ENCODE assay signal across 19 cellular contexts in the genomic region with DNA sequence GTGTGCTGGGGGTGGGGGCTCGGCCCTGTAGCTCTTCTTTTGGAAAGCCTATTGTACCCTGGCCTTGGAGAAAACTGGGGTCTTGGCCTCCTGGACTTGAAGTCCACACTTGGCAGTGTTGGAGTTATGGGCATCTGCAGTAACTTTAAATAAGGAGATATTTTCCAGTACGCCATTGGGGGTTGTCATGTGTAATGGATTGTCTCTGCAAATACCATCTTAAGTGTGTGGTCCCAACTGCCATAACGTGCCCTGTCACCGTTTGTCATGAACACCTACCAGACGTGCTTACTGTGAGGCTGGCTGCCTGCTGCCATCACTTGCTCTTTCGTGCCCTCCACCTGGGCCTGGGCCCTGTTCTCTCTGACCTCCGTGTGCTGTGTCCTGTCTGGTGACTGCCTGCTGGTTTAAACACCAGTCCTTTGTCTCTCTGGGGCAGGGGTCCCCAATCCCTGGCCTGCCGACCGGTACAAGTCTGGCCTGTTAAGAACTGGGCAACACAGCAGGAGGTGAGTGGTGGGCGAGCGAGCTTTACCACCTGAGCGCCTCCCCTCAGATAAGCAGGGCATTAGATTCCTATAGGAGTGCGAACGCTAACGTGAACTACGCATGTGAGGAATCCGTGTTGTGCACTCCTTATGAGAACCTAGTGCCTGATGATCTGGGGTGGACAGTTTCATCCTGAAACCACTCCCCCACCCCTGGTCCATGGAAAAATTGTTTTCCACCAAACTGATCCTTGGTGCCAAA. TPM values are rescaled to one million over a fixed set of nuclear protein-coding genes. Genes with fewer than 3 reads are reported as not detected.
DNase-seq lines count a peak whose midpoint lies in the region; ATAC-seq, FAIRE-seq and TF ChIP-seq lines count a peak whose summit lies in the region.
"Had no signal": no experiment of that assay in that cellular context is flagged by ENCODE, and none has a peak within 500 bp of the region (broad histone marks: within the 10 kb centered on the region; RNA-seq: fewer than 3 reads in every experiment).

No MANE protein-coding gene starts in this region.

- FAIRE-seq in K562 (lab: Jason Lieb, UNC), result peak; percentile 37
- FAIRE-seq: GM18507, pancreas, small intestine had no signal

- H3K4me2 ChIP-seq in K562 (ENCODE audit: insufficient read depth, low read length), result no peak overlapping the region

- TF ChIP-seq RAD21 in K562 (CRISPR knock-in tag; conservative IDR thresholded peaks at IDR 0.05 in 1 of 2, IDR thresholded peaks at IDR 0.05 in 1 of 2), result no peak; a peak in 1 of 4 replicates

- H3K79me2 ChIP-seq in K562 (ENCODE audit: control insufficient read depth, insufficient read depth, low read length), result peaks cover 30% of the 10 kb centered on the region

- no peak overlapping the region for H3K4me3 ChIP-seq in left ventricle myocardium inferior
- H3K4me3 ChIP-seq in right atrium auricular region, result no peak overlapping the region
- H3K4me3 ChIP-seq in K562, result no peak overlapping the region
- no peak overlapping the region for H3K4me3 ChIP-seq in stomach smooth muscle (ENCODE audit: low read length in 2 of 2)
- H3K4me3 ChIP-seq in lower lobe of right lung, result no peak overlapping the region
- H3K4me3 ChIP-seq in tibial artery, result no peak overlapping the region
- H3K4me3 ChIP-seq: breast epithelium, heart right ventricle, pancreas, uterus had no signal

- H2AFZ ChIP-seq in K562 (ENCODE audit: low read depth, low read length), result no peak overlapping the region

- H3K36me3 ChIP-seq in left ventricle myocardium inferior (peaks cover 41% of the 10 kb centered on the region), right atrium auricular region (peaks cover 22% of the 10 kb centered on the region), K562 (ENCODE audit: control insufficient read depth, insufficient read depth, low read length) (peaks cover 52% of the 10 kb centered on the region; the same call in 2 of the 3 replicates), stomach smooth muscle (ENCODE audit: control insufficient read depth in 2 of 2, insufficient read depth in 2 of 2, low read length in 2 of 2) (peaks cover 7 to 26% of the 10 kb centered on the region in 2 donors), lower lobe of right lung (peaks cover 33% of the 10 kb centered on the region), tibial artery (peaks cover 19 to 46% (median 31%) of the 10 kb centered on the region in 3 donors)
- H3K36me3 ChIP-seq: breast epithelium, uterus had no signal

- peak overlapping the region; percentile 12 for H3K27ac ChIP-seq in left ventricle myocardium inferior (replicated peaks)
- H3K27ac ChIP-seq in right atrium auricular region, result no peak overlapping the region
- no peak overlapping the region; the same call in 2 of the 3 replicates for H3K27ac ChIP-seq in K562 (ENCODE audit: extremely low read depth, low read depth, low read length)
- H3K27ac ChIP-seq in stomach smooth muscle (ENCODE audit: low read length), result peak overlapping the region; percentile 6
- H3K27ac ChIP-seq in lower lobe of right lung, result no peak overlapping the region
- no peak overlapping the region for H3K27ac ChIP-seq in tibial artery
- H3K27ac ChIP-seq: breast epithelium, pancreas, uterus had no signal

- POLR2A ChIA-PET in K562 (lab: Yijun Ruan, JAX), result interaction anchor here (0.5 to 8.3 kb wide), 24 partner anchors 9 to 459 kb away, joined by 3 to 212 read pairs (median 3); a partner anchor contains a TSS

- H3K9ac ChIP-seq in K562 (ENCODE audit: insufficient read depth in 1 of 2, low read depth in 2 of 2, low read length in 2 of 2) (peak overlapping the region in 1 of 2 experiments; percentile 71; a peak in 2 of 4 replicates), stomach smooth muscle (ENCODE audit: low read length in 2 of 2) (no peak overlapping the region)

- ATAC-seq in K562 (peak; percentile 1), lower lobe of right lung (no peak)
- ATAC-seq: heart right ventricle, pancreas had no signal

- TF ChIP-seq POLR2A in K562 (conservative IDR thresholded peaks at IDR 0.05), result peak; percentile 88

- peaks cover 4% of the 10 kb centered on the region for H3K9me1 ChIP-seq in K562 (ENCODE audit: control insufficient read depth, insufficient read depth, low read length)

- WGBS in K562 (ENCODE audit: insufficient coverage, low coverage, missing lambda C conversion rate), result 70% methylated on average over 17 of the region's 17 CpGs

- no peaks in the 10 kb centered on the region for H3K9me3 ChIP-seq in left ventricle myocardium inferior (replicated peaks)
- H3K9me3 ChIP-seq in right atrium auricular region, result no peaks in the 10 kb centered on the region
- no peaks in the 10 kb centered on the region for H3K9me3 ChIP-seq in K562 (replicated peaks; ENCODE audit: control insufficient read depth, insufficient read depth, low read depth, low read length)
- no peaks in the 10 kb centered on the region for H3K9me3 ChIP-seq in stomach smooth muscle (ENCODE audit: control insufficient read depth in 2 of 2, low read length in 2 of 2)
- no peaks in the 10 kb centered on the region for H3K9me3 ChIP-seq in lower lobe of right lung
- H3K9me3 ChIP-seq in tibial artery, result no peaks in the 10 kb centered on the region
- H3K9me3 ChIP-seq: breast epithelium, heart right ventricle, pancreas, uterus had no signal

- TF ChIP-seq EP300 in K562 (IDR thresholded peaks at IDR 0.05; ENCODE audit: low read length), result no peak

- in situ Hi-C loops in K562 (cut with MboI), result loop anchor here (5.0 kb wide), 1 partner anchor 156 kb away; no protein-coding TSS in a partner anchor

- CTCF ChIA-PET in K562 (lab: Yijun Ruan, JAX; ENCODE audit: low intra/inter-chr PET ratio), result interaction anchor here (0.7 to 5.8 kb wide), 6 partner anchors 154 to 397 kb away, joined by 3 to 80 read pairs (median 6); no protein-coding TSS in a partner anchor

- peaks cover 40% of the 10 kb centered on the region for H3K4me1 ChIP-seq in left ventricle myocardium inferior
- H3K4me1 ChIP-seq in right atrium auricular region, result peaks cover 0 to 16% of the 10 kb centered on the region in 2 donors
- H3K4me1 ChIP-seq in K562 (replicated peaks in 1 of 2; ENCODE audit: control insufficient read depth in 2 of 2, insufficient read depth in 2 of 2, low read length in 2 of 2), result peaks cover 11 to 75% of the 10 kb centered on the region in 2 experiments
- H3K4me1 ChIP-seq in stomach smooth muscle (ENCODE audit: control insufficient read depth, insufficient read depth, low read length), result peaks cover 20% of the 10 kb centered on the region
- peaks cover 14% of the 10 kb centered on the region for H3K4me1 ChIP-seq in lower lobe of right lung
- H3K4me1 ChIP-seq in tibial artery, result peaks cover 0 to 31% (median 18%) of the 10 kb centered on the region in 4 donors

- H4K20me1 ChIP-seq in K562 (replicated peaks; ENCODE audit: control insufficient read depth, insufficient read depth, low read length), result peaks cover 76% of the 10 kb centered on the region

- no peaks in the 10 kb centered on the region for H3K27me3 ChIP-seq in left ventricle myocardium inferior (ENCODE audit: low read depth)
- no peaks in the 10 kb centered on the region for H3K27me3 ChIP-seq in right atrium auricular region
- H3K27me3 ChIP-seq in K562 (ENCODE audit: control insufficient read depth in 2 of 2, insufficient read depth in 2 of 2, low read length in 2 of 2), result no peaks in the 10 kb centered on the region
- H3K27me3 ChIP-seq in stomach smooth muscle (ENCODE audit: control insufficient read depth in 1 of 2, insufficient read depth in 2 of 2, low read length in 2 of 2), result no peaks in the 10 kb centered on the region
- H3K27me3 ChIP-seq in lower lobe of right lung (ENCODE audit: low read depth), result no peaks in the 10 kb centered on the region
- H3K27me3 ChIP-seq in tibial artery, result no peaks in the 10 kb centered on the region
- H3K27me3 ChIP-seq: breast epithelium, heart right ventricle, pancreas, uterus had no signal

- TF ChIP-seq CTCF in left ventricle myocardium inferior (IDR thresholded peaks at IDR 0.05; ENCODE audit: borderline replicate concordance), result no peak
- TF ChIP-seq CTCF in right atrium auricular region (IDR thresholded peaks at IDR 0.05), result no peak
- no peak; a peak in 1 of 6 replicates for TF ChIP-seq CTCF in K562 (IDR thresholded peaks at IDR 0.05 in 2 of 3, conservative IDR thresholded peaks at IDR 0.05 in 1 of 3; ENCODE audit: insufficient read depth in 2 of 3, low read depth in 1 of 3, low read length in 3 of 3)
- no peak for TF ChIP-seq CTCF in lower lobe of right lung (IDR thresholded peaks at IDR 0.05)
- no peak for TF ChIP-seq CTCF in tibial artery (IDR thresholded peaks at IDR 0.05)

- BruUV-seq in K562 (replicated peaks; lab: Mats Ljungman, UMichigan), result no TSS peak

- DNase-seq in left ventricle myocardium inferior (no peak), right atrium auricular region (ENCODE audit: low spot score) (no peak), K562 (ENCODE audit: extremely low read depth in 1 of 4, low spot score in 3 of 4) (peak in 1 of 4 experiments; percentile 51), lower lobe of right lung (no peak), tibial artery (no peak)
- DNase-seq: activated gamma-delta T cell; effector CD4-positive, alpha-beta T cell; GF-D8; heart right ventricle; NCI-H187 treated with DMSO at 0.1 percent for 48 hours; NCI-H524 treated with DMSO at 0.1 percent for 48 hours; pancreas; stimulated activated naive CD4-positive, alpha-beta T cell treated with Interleukin-2 at 50 U/mL for 16 hours; uterus had no signal

- intact Hi-C loops in left ventricle myocardium inferior (cut with micrococcal nuclease) (no loop called here), K562 (cut with micrococcal nuclease) (no loop called here), lower lobe of right lung (cut with DNase I) (no loop called here), tibial artery (cut with DNase I; ENCODE audit: low total_unique reads) (no loop called here)

RNA-seq across cellular contexts. Expression of a gene that starts 3.6 kb away (rescaled TPM):
- total RNA-seq in left ventricle myocardium inferior, result 42.4 TPM
- total RNA-seq in right atrium auricular region, result 10 to 100 TPM; 13.5 to 16.6 TPM
- total RNA-seq in K562 (2011; cell fraction: chromatin; rRNA removed; ENCODE audit: low replicate concordance), result 77.3 and 229 TPM in 2 replicates
- total RNA-seq in K562 (2011; cell fraction: nucleolus; rRNA removed), result 110 and 113 TPM in 2 replicates
- 89.5 and 103 TPM in 2 replicates for total RNA-seq in K562 (2011; cell fraction: nucleoplasm; rRNA removed)
- 16.4 and 27.9 TPM in 2 replicates for total RNA-seq in K562 (2014; rRNA removed)
- 4.5 and 7.5 TPM in 2 replicates for total RNA-seq in K562 (2014; rRNA removed; fragmentation: Illumina TruSeq; extraction: Trizol)
- total RNA-seq in K562 (2015; rRNA removed; fragmentation: Illumina TruSeq; extraction: Trizol), result 9.8 and 11.3 TPM in 2 replicates
- 99.5 and 109 TPM in 2 replicates for total RNA-seq in K562 (2021)
- 21.3 and 39.4 TPM in 2 replicates for polyA plus RNA-seq in K562 (2011; rRNA removed)
- polyA plus RNA-seq in K562 (2011; cell fraction: cytosol; rRNA removed), result 30.5 and 34.1 TPM in 2 replicates
- 388 and 500 TPM in 2 replicates for polyA plus RNA-seq in K562 (2011; cell fraction: nucleus; rRNA removed)
- polyA plus RNA-seq in K562 (2012), result 47.3 and 69.3 TPM in 2 replicates
- polyA plus RNA-seq in K562 (2014; fragmentation: Illumina TruSeq; extraction: Trizol), result 34.6 and 58.2 TPM in 2 replicates
- under 1 TPM; 0.04 to 0.15 TPM for polyA plus RNA-seq in K562 (2014; fragmentation: Nextera tagmentation; extraction: Ambion mirVana)
- polyA plus RNA-seq in K562 (2014; rRNA removed), result 74.5 and 108 TPM in 2 replicates
- 5.1 and 6.4 TPM in 2 replicates for polyA minus RNA-seq in K562 (2011; rRNA and poly(A)+ RNA removed)
- 26.3 and 42.5 TPM in 2 replicates for polyA minus RNA-seq in K562 (2011; cell fraction: cytosol; rRNA and poly(A)+ RNA removed)
- polyA minus RNA-seq in K562 (2011; cell fraction: nucleus; rRNA and poly(A)+ RNA removed), result 38.9 and 55.3 TPM in 2 replicates
- 77.2 TPM for total RNA-seq in lower lobe of right lung

RNA-seq across cellular contexts. Expression of a gene that starts 11.0 kb away (rescaled TPM):
- total RNA-seq in left ventricle myocardium inferior, result 27.8 TPM
- 10 to 100 TPM; 16.0 to 17.6 TPM for total RNA-seq in right atrium auricular region
- total RNA-seq in K562 (2011; cell fraction: chromatin; rRNA removed; ENCODE audit: low replicate concordance), result 249 and 785 TPM in 2 replicates
- 623 and 778 TPM in 2 replicates for total RNA-seq in K562 (2011; cell fraction: nucleolus; rRNA removed)
- 344 and 378 TPM in 2 replicates for total RNA-seq in K562 (2011; cell fraction: nucleoplasm; rRNA removed)
- total RNA-seq in K562 (2014; rRNA removed), result 203 and 254 TPM in 2 replicates
- 31.5 and 47.4 TPM in 2 replicates for total RNA-seq in K562 (2014; rRNA removed; fragmentation: Illumina TruSeq; extraction: Trizol)
- 151 and 170 TPM in 2 replicates for total RNA-seq in K562 (2015; rRNA removed; fragmentation: Illumina TruSeq; extraction: Trizol)
- 222 and 242 TPM in 2 replicates for total RNA-seq in K562 (2021)
- 102 and 189 TPM in 2 replicates for polyA plus RNA-seq in K562 (2011; rRNA removed)
- polyA plus RNA-seq in K562 (2011; cell fraction: cytosol; rRNA removed), result 155 and 253 TPM in 2 replicates
- polyA plus RNA-seq in K562 (2011; cell fraction: nucleus; rRNA removed), result 1,476 and 1,701 TPM in 2 replicates
- 173 and 189 TPM in 2 replicates for polyA plus RNA-seq in K562 (2012)
- 140 and 177 TPM in 2 replicates for polyA plus RNA-seq in K562 (2014; fragmentation: Illumina TruSeq; extraction: Trizol)
- 1 to 10 TPM; 1.6 to 6.6 TPM for polyA plus RNA-seq in K562 (2014; fragmentation: Nextera tagmentation; extraction: Ambion mirVana)
- polyA plus RNA-seq in K562 (2014; rRNA removed), result 258 and 265 TPM in 2 replicates
- 57.9 and 72.9 TPM in 2 replicates for polyA minus RNA-seq in K562 (2011; rRNA and poly(A)+ RNA removed)
- 87.3 and 128 TPM in 2 replicates for polyA minus RNA-seq in K562 (2011; cell fraction: cytosol; rRNA and poly(A)+ RNA removed)
- polyA minus RNA-seq in K562 (2011; cell fraction: nucleus; rRNA and poly(A)+ RNA removed), result 286 and 369 TPM in 2 replicates
- total RNA-seq in lower lobe of right lung, result 70.4 TPM

RNA-seq across cellular contexts. Expression of a gene that starts 12.1 kb away (rescaled TPM):
- total RNA-seq in left ventricle myocardium inferior, result 39.6 TPM
- 10 to 100 TPM; 63.6 to 96.5 TPM for total RNA-seq in right atrium auricular region
- 525 and 801 TPM in 2 replicates for total RNA-seq in K562 (2011; cell fraction: chromatin; rRNA removed; ENCODE audit: low replicate concordance)
- 523 and 591 TPM in 2 replicates for total RNA-seq in K562 (2011; cell fraction: nucleolus; rRNA removed)
- total RNA-seq in K562 (2011; cell fraction: nucleoplasm; rRNA removed), result 545 and 554 TPM in 2 replicates
- total RNA-seq in K562 (2014; rRNA removed), result 2,045 and 2,260 TPM in 2 replicates
- 1,191 and 1,409 TPM in 2 replicates for total RNA-seq in K562 (2014; rRNA removed; fragmentation: Illumina TruSeq; extraction: Trizol)
- total RNA-seq in K562 (2015; rRNA removed; fragmentation: Illumina TruSeq; extraction: Trizol), result 1,591 and 1,659 TPM in 2 replicates
- 1,289 and 1,311 TPM in 2 replicates for total RNA-seq in K562 (2021)
- polyA plus RNA-seq in K562 (2011; rRNA removed), result 1,082 and 1,351 TPM in 2 replicates
- polyA plus RNA-seq in K562 (2011; cell fraction: cytosol; rRNA removed), result 950 and 1,655 TPM in 2 replicates
- 1,008 and 1,512 TPM in 2 replicates for polyA plus RNA-seq in K562 (2011; cell fraction: nucleus; rRNA removed)
- 795 and 1,074 TPM in 2 replicates for polyA plus RNA-seq in K562 (2012)
- 1,518 and 1,621 TPM in 2 replicates for polyA plus RNA-seq in K562 (2014; fragmentation: Illumina TruSeq; extraction: Trizol)
- polyA plus RNA-seq in K562 (2014; fragmentation: Nextera tagmentation; extraction: Ambion mirVana), result 100 to 1,000 TPM; 162 to 207 TPM
- polyA plus RNA-seq in K562 (2014; rRNA removed), result 2,237 and 2,891 TPM in 2 replicates
- 896 and 959 TPM in 2 replicates for polyA minus RNA-seq in K562 (2011; rRNA and poly(A)+ RNA removed)
- 618 and 835 TPM in 2 replicates for polyA minus RNA-seq in K562 (2011; cell fraction: cytosol; rRNA and poly(A)+ RNA removed)
- polyA minus RNA-seq in K562 (2011; cell fraction: nucleus; rRNA and poly(A)+ RNA removed), result 183 and 414 TPM in 2 replicates
- 58.3 TPM for total RNA-seq in lower lobe of right lung

RNA-seq across cellular contexts. Expression of a gene that starts 22.8 kb away (rescaled TPM):
- total RNA-seq in left ventricle myocardium inferior (not detected), right atrium auricular region (under 1 TPM in 1 of 2 donors, not detected in 1; 0.43 TPM), K562 (2014; rRNA removed) (not detected in 2 replicates), K562 (2014; rRNA removed; fragmentation: Illumina TruSeq; extraction: Trizol) (not detected in 2 replicates), K562 (2015; rRNA removed; fragmentation: Illumina TruSeq; extraction: Trizol) (not detected in 2 replicates), K562 (2021) (not detected in 2 replicates), lower lobe of right lung (0.77 TPM)
- total RNA-seq in K562 (2011; cell fraction: chromatin; rRNA removed; ENCODE audit: low replicate concordance), result not detected in 2 replicates
- total RNA-seq in K562 (2011; cell fraction: nucleolus; rRNA removed), result not detected in 2 replicates
- not detected in 2 replicates for total RNA-seq in K562 (2011; cell fraction: nucleoplasm; rRNA removed)
- polyA plus RNA-seq in K562 (2011; rRNA removed) (not detected in 2 replicates), K562 (2014; fragmentation: Illumina TruSeq; extraction: Trizol) (not detected in 2 replicates), K562 (2014; fragmentation: Nextera tagmentation; extraction: Ambion mirVana) (not detected), K562 (2014; rRNA removed) (not detected in 2 replicates)
- polyA plus RNA-seq in K562 (2011; cell fraction: cytosol; rRNA removed), result not detected in 2 replicates
- polyA plus RNA-seq in K562 (2011; cell fraction: nucleus; rRNA removed), result not detected in 2 replicates
- polyA plus RNA-seq in K562 (2012), result 0.26 TPM in 1 of 2 replicates, not detected in the other
- polyA minus RNA-seq in K562 (2011; rRNA and poly(A)+ RNA removed), result not detected in 2 replicates
- polyA minus RNA-seq in K562 (2011; cell fraction: cytosol; rRNA and poly(A)+ RNA removed), result not detected in 2 replicates
- not detected in 2 replicates for polyA minus RNA-seq in K562 (2011; cell fraction: nucleus; rRNA and poly(A)+ RNA removed)
- total RNA-seq: mononuclear cell had no signal

RNA-seq across cellular contexts. Expression of a gene that starts 48.0 kb away (rescaled TPM):
- 16.8 TPM for total RNA-seq in left ventricle myocardium inferior
- 10 to 100 TPM in 1 of 2 donors, 1 to 10 TPM in 1; 8.3 to 12.1 TPM for total RNA-seq in right atrium auricular region
- 638 and 1,105 TPM in 2 replicates for total RNA-seq in K562 (2011; cell fraction: chromatin; rRNA removed; ENCODE audit: low replicate concordance)
- 550 and 577 TPM in 2 replicates for total RNA-seq in K562 (2011; cell fraction: nucleolus; rRNA removed)
- total RNA-seq in K562 (2011; cell fraction: nucleoplasm; rRNA removed), result 502 and 511 TPM in 2 replicates
- 107 and 108 TPM in 2 replicates for total RNA-seq in K562 (2014; rRNA removed)
- 43.7 and 49.4 TPM in 2 replicates for total RNA-seq in K562 (2014; rRNA removed; fragmentation: Illumina TruSeq; extraction: Trizol)
- total RNA-seq in K562 (2015; rRNA removed; fragmentation: Illumina TruSeq; extraction: Trizol), result 80.1 and 81.2 TPM in 2 replicates
- total RNA-seq in K562 (2021), result 116 and 119 TPM in 2 replicates
- 81.8 and 155 TPM in 2 replicates for polyA plus RNA-seq in K562 (2011; rRNA removed)
- 51.2 and 92.7 TPM in 2 replicates for polyA plus RNA-seq in K562 (2011; cell fraction: cytosol; rRNA removed)
- polyA plus RNA-seq in K562 (2011; cell fraction: nucleus; rRNA removed), result 1,167 and 1,418 TPM in 2 replicates
- 76.7 and 85.3 TPM in 2 replicates for polyA plus RNA-seq in K562 (2012)
- 70.4 and 75.0 TPM in 2 replicates for polyA plus RNA-seq in K562 (2014; fragmentation: Illumina TruSeq; extraction: Trizol)
- polyA plus RNA-seq in K562 (2014; fragmentation: Nextera tagmentation; extraction: Ambion mirVana), result 1 to 10 TPM; 5.9 to 7.7 TPM
- 135 and 144 TPM in 2 replicates for polyA plus RNA-seq in K562 (2014; rRNA removed)
- polyA minus RNA-seq in K562 (2011; rRNA and poly(A)+ RNA removed), result 62.1 and 82.0 TPM in 2 replicates
- 35.2 and 46.4 TPM in 2 replicates for polyA minus RNA-seq in K562 (2011; cell fraction: cytosol; rRNA and poly(A)+ RNA removed)
- 210 and 349 TPM in 2 replicates for polyA minus RNA-seq in K562 (2011; cell fraction: nucleus; rRNA and poly(A)+ RNA removed)
- 29.5 TPM for total RNA-seq in lower lobe of right lung

Comparison
In these comparisons a context has a peak if more than half of its experiments do, and no peak if none do; other contexts are left out.
1. H3K27ac ChIP-seq: peak in left ventricle myocardium inferior (single experiment) and stomach smooth muscle (single experiment); none in right atrium auricular region (0 of 2), K562 (single experiment), lower lobe of right lung (single experiment) and tibial artery (0 of 2).